In the genomic region with DNA sequence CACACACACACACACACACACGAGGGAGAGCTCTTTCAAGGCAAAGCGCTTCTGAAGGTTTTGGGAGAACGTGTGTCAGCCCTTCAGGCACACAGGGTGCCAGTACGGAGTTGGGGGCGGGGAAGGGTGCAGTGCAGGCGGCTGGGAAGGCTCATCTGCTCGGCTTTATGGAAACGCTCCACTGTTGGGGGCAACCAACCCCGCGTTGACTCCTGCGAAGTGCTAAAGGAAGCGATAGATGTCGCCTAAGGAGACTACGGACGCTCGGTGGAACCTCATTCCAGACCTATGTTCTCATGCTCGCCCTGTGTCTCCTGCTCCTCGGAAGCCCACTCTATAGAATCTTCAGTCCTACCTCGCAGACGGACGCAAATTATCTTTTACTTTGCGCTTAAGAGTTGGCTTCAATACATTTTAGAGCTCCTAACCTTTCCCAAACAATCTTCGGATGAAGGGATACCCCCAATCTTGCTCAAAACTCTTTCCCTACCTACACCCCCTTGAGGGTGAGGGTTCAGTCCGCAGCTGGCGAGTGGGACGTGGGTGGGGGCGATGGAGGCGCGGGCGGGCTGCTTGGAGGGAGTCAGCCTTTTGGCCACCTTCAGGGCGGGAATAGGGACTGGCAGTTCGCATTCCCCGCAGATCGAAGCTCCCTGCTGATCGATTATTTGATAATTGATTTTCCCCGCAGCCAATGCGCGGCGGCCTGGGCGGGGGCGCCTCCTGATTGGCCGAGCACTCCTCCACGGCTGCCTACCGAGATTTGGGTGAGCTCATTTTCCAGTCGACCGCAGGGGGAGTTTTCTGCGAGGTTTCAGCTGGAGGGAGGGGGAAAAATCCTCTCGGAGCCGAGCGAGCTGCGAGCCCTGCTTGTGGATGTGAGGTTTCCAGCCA, we compare ENCODE assay signal across 1 cellular context.
A peak's percentile ranks its signal among the peaks of the same experiment; 100 is the strongest.
TF ChIP-seq lines count a peak whose summit lies in the region.

No MANE protein-coding gene starts in this region.

TF ChIP-seq in HepG2, 621 proteins besides CTCF, POLR2A, EP300 and RAD21 (continued from another document):
- TF ChIP-seq, protein P1, sequence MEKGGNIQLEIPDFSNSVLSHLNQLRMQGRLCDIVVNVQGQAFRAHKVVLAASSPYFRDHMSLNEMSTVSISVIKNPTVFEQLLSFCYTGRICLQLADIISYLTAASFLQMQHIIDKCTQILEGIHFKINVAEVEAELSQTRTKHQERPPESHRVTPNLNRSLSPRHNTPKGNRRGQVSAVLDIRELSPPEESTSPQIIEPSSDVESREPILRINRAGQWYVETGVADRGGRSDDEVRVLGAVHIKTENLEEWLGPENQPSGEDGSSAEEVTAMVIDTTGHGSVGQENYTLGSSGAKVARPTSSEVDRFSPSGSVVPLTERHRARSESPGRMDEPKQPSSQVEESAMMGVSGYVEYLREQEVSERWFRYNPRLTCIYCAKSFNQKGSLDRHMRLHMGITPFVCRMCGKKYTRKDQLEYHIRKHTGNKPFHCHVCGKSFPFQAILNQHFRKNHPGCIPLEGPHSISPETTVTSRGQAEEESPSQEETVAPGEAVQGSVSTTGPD (CRISPR knock-in tag; IDR thresholded peaks at IDR 0.05) = no peak
- TF ChIP-seq, protein P2, sequence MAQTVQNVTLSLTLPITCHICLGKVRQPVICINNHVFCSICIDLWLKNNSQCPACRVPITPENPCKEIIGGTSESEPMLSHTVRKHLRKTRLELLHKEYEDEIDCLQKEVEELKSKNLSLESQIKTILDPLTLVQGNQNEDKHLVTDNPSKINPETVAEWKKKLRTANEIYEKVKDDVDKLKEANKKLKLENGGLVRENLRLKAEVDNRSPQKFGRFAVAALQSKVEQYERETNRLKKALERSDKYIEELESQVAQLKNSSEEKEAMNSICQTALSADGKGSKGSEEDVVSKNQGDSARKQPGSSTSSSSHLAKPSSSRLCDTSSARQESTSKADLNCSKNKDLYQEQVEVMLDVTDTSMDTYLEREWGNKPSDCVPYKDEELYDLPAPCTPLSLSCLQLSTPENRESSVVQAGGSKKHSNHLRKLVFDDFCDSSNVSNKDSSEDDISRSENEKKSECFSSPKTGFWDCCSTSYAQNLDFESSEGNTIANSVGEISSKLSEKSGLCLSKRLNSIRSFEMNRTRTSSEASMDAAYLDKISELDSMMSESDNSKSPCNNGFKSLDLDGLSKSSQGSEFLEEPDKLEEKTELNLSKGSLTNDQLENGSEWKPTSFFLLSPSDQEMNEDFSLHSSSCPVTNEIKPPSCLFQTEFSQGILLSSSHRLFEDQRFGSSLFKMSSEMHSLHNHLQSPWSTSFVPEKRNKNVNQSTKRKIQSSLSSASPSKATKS (CRISPR knock-in tag; IDR thresholded peaks at IDR 0.05) = 0 out of 2 replicates have a peak, but pooled peaks have one; percentile 46
- TF ChIP-seq, protein P3, sequence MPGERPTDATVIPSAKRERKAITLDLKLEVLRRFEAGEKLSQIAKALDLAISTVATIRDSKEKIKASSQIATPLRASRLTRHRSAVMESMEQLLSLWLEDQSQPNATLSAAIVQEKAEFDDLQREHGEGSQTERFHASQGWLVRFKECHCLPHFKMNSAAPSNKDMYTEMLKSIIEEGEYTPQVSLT (CRISPR knock-in tag; IDR thresholded peaks at IDR 0.05; ENCODE audit: borderline replicate concordance, low read depth) = no peak
- TF ChIP-seq NFYB (CRISPR knock-in tag; IDR thresholded peaks at IDR 0.05) = peak; percentile 90
- TF ChIP-seq ZKSCAN1 (IDR thresholded peaks at IDR 0.05; ENCODE audit: low read length) = no peak
- TF ChIP-seq, protein P4, sequence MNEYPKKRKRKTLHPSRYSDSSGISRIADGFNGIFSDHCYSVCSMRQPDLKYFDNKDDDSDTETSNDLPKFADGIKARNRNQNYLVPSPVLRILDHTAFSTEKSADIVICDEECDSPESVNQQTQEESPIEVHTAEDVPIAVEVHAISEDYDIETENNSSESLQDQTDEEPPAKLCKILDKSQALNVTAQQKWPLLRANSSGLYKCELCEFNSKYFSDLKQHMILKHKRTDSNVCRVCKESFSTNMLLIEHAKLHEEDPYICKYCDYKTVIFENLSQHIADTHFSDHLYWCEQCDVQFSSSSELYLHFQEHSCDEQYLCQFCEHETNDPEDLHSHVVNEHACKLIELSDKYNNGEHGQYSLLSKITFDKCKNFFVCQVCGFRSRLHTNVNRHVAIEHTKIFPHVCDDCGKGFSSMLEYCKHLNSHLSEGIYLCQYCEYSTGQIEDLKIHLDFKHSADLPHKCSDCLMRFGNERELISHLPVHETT (CRISPR knock-in tag; conservative IDR thresholded peaks at IDR 0.05) = no peak
- TF ChIP-seq TBX3 (IDR thresholded peaks at IDR 0.05; ENCODE audit: borderline replicate concordance) = no peak
- peak; percentile 55; the same call in 1 of the 2 replicates for TF ChIP-seq ZSCAN9 (CRISPR knock-in tag; IDR thresholded peaks at IDR 0.05; ENCODE audit: borderline replicate concordance)
- TF ChIP-seq, protein P5, sequence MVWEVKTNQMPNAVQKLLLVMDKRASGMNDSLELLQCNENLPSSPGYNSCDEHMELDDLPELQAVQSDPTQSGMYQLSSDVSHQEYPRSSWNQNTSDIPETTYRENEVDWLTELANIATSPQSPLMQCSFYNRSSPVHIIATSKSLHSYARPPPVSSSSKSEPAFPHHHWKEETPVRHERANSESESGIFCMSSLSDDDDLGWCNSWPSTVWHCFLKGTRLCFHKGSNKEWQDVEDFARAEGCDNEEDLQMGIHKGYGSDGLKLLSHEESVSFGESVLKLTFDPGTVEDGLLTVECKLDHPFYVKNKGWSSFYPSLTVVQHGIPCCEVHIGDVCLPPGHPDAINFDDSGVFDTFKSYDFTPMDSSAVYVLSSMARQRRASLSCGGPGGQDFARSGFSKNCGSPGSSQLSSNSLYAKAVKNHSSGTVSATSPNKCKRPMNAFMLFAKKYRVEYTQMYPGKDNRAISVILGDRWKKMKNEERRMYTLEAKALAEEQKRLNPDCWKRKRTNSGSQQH (CRISPR knock-in tag; IDR thresholded peaks at IDR 0.05; ENCODE audit: low read depth) = 0 out of 2 replicates have a peak, but pooled peaks have one; percentile 20
- TF ChIP-seq ZNF672 (CRISPR knock-in tag; IDR thresholded peaks at IDR 0.05) = no peak
- TF ChIP-seq, protein P6, sequence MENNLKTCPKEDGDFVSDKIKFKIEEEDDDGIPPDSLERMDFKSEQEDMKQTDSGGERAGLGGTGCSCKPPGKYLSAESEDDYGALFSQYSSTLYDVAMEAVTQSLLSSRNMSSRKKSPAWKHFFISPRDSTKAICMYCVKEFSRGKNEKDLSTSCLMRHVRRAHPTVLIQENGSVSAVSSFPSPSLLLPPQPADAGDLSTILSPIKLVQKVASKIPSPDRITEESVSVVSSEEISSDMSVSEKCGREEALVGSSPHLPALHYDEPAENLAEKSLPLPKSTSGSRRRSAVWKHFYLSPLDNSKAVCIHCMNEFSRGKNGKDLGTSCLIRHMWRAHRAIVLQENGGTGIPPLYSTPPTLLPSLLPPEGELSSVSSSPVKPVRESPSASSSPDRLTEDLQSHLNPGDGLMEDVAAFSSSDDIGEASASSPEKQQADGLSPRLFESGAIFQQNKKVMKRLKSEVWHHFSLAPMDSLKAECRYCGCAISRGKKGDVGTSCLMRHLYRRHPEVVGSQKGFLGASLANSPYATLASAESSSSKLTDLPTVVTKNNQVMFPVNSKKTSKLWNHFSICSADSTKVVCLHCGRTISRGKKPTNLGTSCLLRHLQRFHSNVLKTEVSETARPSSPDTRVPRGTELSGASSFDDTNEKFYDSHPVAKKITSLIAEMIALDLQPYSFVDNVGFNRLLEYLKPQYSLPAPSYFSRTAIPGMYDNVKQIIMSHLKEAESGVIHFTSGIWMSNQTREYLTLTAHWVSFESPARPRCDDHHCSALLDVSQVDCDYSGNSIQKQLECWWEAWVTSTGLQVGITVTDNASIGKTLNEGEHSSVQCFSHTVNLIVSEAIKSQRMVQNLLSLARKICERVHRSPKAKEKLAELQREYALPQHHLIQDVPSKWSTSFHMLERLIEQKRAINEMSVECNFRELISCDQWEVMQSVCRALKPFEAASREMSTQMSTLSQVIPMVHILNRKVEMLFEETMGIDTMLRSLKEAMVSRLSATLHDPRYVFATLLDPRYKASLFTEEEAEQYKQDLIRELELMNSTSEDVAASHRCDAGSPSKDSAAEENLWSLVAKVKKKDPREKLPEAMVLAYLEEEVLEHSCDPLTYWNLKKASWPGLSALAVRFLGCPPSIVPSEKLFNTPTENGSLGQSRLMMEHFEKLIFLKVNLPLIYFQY (CRISPR knock-in tag; IDR thresholded peaks at IDR 0.05; ENCODE audit: borderline replicate concordance) = no peak
- no peak for TF ChIP-seq MLLT10 (CRISPR knock-in tag; IDR thresholded peaks at IDR 0.05)
- TF ChIP-seq, protein P7, sequence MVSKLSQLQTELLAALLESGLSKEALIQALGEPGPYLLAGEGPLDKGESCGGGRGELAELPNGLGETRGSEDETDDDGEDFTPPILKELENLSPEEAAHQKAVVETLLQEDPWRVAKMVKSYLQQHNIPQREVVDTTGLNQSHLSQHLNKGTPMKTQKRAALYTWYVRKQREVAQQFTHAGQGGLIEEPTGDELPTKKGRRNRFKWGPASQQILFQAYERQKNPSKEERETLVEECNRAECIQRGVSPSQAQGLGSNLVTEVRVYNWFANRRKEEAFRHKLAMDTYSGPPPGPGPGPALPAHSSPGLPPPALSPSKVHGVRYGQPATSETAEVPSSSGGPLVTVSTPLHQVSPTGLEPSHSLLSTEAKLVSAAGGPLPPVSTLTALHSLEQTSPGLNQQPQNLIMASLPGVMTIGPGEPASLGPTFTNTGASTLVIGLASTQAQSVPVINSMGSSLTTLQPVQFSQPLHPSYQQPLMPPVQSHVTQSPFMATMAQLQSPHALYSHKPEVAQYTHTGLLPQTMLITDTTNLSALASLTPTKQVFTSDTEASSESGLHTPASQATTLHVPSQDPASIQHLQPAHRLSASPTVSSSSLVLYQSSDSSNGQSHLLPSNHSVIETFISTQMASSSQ (IDR thresholded peaks at IDR 0.05; ENCODE audit: low read depth) = no peak
- TF ChIP-seq, protein P7 (CRISPR knock-in tag; IDR thresholded peaks at IDR 0.05; ENCODE audit: borderline replicate concordance) = peak; percentile 56; the same call in 1 of the 2 replicates
- no peak for TF ChIP-seq ZNF510 (CRISPR knock-in tag; IDR thresholded peaks at IDR 0.05; ENCODE audit: low read depth)
- TF ChIP-seq ZNF205 (CRISPR knock-in tag; IDR thresholded peaks at IDR 0.05) = no peak
- no peak for TF ChIP-seq TCF12 (IDR thresholded peaks at IDR 0.05)
- TF ChIP-seq TCF12 (CRISPR knock-in tag; IDR thresholded peaks at IDR 0.05) = no peak
- TF ChIP-seq GPN1 (CRISPR knock-in tag; IDR thresholded peaks at IDR 0.05; ENCODE audit: borderline replicate concordance) = no peak
- TF ChIP-seq, protein P8, sequence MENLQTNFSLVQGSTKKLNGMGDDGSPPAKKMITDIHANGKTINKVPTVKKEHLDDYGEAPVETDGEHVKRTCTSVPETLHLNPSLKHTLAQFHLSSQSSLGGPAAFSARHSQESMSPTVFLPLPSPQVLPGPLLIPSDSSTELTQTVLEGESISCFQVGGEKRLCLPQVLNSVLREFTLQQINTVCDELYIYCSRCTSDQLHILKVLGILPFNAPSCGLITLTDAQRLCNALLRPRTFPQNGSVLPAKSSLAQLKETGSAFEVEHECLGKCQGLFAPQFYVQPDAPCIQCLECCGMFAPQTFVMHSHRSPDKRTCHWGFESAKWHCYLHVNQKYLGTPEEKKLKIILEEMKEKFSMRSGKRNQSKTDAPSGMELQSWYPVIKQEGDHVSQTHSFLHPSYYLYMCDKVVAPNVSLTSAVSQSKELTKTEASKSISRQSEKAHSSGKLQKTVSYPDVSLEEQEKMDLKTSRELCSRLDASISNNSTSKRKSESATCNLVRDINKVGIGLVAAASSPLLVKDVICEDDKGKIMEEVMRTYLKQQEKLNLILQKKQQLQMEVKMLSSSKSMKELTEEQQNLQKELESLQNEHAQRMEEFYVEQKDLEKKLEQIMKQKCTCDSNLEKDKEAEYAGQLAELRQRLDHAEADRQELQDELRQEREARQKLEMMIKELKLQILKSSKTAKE (CRISPR knock-in tag; IDR thresholded peaks at IDR 0.05; ENCODE audit: borderline replicate concordance) = no peak
- TF ChIP-seq LCORL (IDR thresholded peaks at IDR 0.05) = no peak
- no peak for TF ChIP-seq LCORL (CRISPR knock-in tag; IDR thresholded peaks at IDR 0.05)
- no peak for TF ChIP-seq ZNF83 (CRISPR knock-in tag; IDR thresholded peaks at IDR 0.05; ENCODE audit: borderline replicate concordance)
- no peak; the same call in 1 of the 2 replicates for TF ChIP-seq ZNF567 (CRISPR knock-in tag; IDR thresholded peaks at IDR 0.05; ENCODE audit: borderline replicate concordance)
- TF ChIP-seq, protein P9, sequence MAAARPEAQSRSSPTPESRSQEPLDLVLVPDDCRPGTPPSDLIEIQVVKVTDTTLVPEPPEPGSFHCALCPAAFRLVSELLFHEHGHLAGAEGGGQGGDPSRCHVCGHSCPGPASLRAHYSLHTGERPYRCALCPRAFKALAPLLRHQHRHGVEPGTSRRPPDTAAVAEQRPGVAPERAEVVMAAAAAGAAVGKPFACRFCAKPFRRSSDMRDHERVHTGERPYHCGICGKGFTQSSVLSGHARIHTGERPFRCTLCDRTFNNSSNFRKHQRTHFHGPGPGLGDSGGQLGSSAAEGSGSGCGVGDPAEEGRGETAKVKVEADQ (CRISPR knock-in tag; IDR thresholded peaks at IDR 0.05; ENCODE audit: borderline replicate concordance) = no peak
